Comparison of ENCODE assay signal across 22 cellular contexts in the genomic region with DNA sequence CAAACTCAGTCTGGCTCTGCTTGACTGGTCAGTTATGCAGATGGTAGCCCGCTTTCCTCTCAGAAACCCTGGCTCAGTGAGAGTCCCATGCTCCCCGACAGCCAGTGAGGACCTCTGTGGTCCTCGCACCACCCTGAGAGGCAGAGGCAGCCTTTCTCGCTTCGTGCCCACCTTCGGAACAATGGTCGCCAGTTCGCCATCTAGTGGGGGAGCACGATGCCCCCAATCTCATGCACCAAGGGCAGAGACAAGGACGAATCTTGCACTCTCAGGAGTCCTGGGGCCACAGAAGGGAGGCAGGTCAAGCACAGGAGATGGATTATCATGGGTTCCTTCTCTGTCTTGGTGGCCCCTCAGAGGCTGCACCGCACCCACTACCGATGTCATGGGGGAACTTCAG.
"Had no signal": no experiment of that assay in that cellular context is flagged by ENCODE, and none has a peak within 500 bp of the region (broad histone marks: within the 10 kb centered on the region; RNA-seq: fewer than 3 reads in every experiment).

No MANE protein-coding gene starts in this region.

- H3K4me2 ChIP-seq: hepatocyte, smooth muscle cell had no signal

- H3K4me3 ChIP-seq: hepatocyte, pancreas, smooth muscle cell, suprapubic skin, transverse colon, uterus had no signal

- H3K9me3 ChIP-seq: neutrophil, pancreas, suprapubic skin, transverse colon, uterus had no signal

- H3K4me1 ChIP-seq: transverse colon, uterus had no signal

- DNase-seq: activated B cell treated with CpG ODN at 0.5 μM for 24 hours; activated CD4-positive, alpha-beta memory T cell treated with anti-CD3 and anti-CD28 coated beads for 36 hours; activated CD4-positive, alpha-beta T cell treated with anti-CD3 and anti-CD28 coated beads for 4 hours; activated naive CD8-positive, alpha-beta T cell treated with anti-CD3 and anti-CD28 coated beads, Interleukin-2, amount 10 ng/mL, durations not matched to agents 7 days and 5 days; activated T-cell treated with anti-CD3 and anti-CD28 coated beads for 4 hours; amygdala; caudate nucleus; effector memory CD8-positive, alpha-beta T cell; foreskin fibroblast; left cardiac atrium; mesenchymal stem cell; naive thymus-derived CD8-positive, alpha-beta T cell; pancreas; stimulated activated CD4-positive, alpha-beta T cell treated with anti-CD3 and anti-CD28 coated beads, Interleukin-4, amount 100 ng/mL, for 1 hour; stimulated activated naive CD8-positive, alpha-beta T cell treated with anti-CD3 and anti-CD28 coated beads, Interleukin-15, amount 100 ng/mL, for 72 hours; transverse colon; uterus had no signal

- H3K27ac ChIP-seq: hepatocyte, neutrophil, pancreas, suprapubic skin, transverse colon, uterus had no signal

- H3K36me3 ChIP-seq: neutrophil, pancreas, suprapubic skin, transverse colon, uterus had no signal

- ATAC-seq: effector memory CD8-positive, alpha-beta T cell; left cardiac atrium; naive thymus-derived CD8-positive, alpha-beta T cell; pancreas; sciatic nerve; stimulated activated naive CD8-positive, alpha-beta T cell treated with anti-CD3 and anti-CD28 coated beads, Interleukin-15, amount 100 ng/mL, for 72 hours had no signal

- H3K79me2 ChIP-seq: hepatocyte had no signal

- H2AFZ ChIP-seq: hepatocyte had no signal
